9 cellular contexts compared by ENCODE assay signal in the genomic region with DNA sequence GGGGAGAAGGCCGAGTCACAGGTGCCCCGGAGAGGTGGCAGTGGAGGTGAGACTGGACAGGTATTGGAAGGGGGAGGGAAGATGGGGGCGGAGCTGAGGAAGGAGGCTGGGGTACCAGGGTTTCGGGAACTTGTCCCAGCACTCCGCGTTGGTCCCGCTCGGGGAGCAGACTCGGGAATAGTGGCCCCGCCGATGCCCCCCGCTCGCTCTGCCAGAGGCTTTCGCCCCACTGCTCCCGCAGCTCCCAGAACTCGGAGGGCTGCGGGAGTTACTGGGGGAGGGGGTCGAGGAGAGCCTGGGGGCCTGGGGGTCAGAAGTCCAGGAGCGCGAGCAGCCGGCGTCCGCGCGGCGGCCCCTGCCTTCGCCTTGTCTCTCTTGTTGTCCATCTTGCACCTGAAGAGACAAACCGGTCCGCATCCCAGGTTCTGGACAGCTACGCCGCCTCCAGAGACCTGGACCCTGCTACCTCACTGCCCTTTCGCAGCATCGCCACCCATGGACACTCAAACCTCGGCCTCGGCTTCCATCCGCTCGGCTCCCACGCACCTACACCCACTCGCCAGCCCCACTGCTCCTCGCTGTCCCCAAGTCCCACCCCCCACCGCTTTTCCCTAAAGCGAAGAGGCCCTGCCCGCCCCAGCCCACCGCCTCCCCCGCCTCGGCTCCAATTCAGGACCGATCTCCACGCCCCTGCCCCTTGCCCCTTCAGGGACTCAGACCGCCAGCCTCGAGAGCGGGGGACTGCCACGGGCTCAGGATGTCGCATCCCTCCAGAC. TPM values are rescaled to one million over a fixed set of nuclear protein-coding genes. Genes with fewer than 3 reads are reported as not detected.
A peak's percentile ranks its signal among the peaks of the same experiment; 100 is the strongest.
DNase-seq lines count a peak whose midpoint lies in the region; ATAC-seq and TF ChIP-seq lines count a peak whose summit lies in the region.
"Had no signal": no experiment of that assay in that cellular context is flagged by ENCODE, and none has a peak within 500 bp of the region (broad histone marks: within the 10 kb centered on the region; RNA-seq: fewer than 3 reads in every experiment).

No MANE protein-coding gene starts in this region.

- no peaks in the 10 kb centered on the region for H3K9me3 Mint-ChIP-seq in activated naive CD8-positive, alpha-beta T cell treated with anti-CD3 and anti-CD28 coated beads, Interleukin-2, amount 50 U/mL, for 24 hours
- peaks cover 7% of the 10 kb centered on the region for H3K9me3 Mint-ChIP-seq in memory B cell

- peak overlapping the region in 8 of 10 donors; percentile 26 to 49 (median 38) for H3K4me3 ChIP-seq in heart right ventricle

- H3K9me3 ChIP-seq in heart right ventricle: no peaks in the 10 kb centered on the region

- H3K4me1 Mint-ChIP-seq in activated naive CD8-positive, alpha-beta T cell treated with anti-CD3 and anti-CD28 coated beads, Interleukin-2, amount 50 U/mL, for 24 hours: peaks cover 26% of the 10 kb centered on the region
- H3K4me1 Mint-ChIP-seq in memory B cell: peaks cover 28% of the 10 kb centered on the region

- H3K36me3 ChIP-seq in heart right ventricle: no peaks in the 10 kb centered on the region

- DNase-seq in heart right ventricle (no peak), left cardiac atrium (no peak), memory B cell (ENCODE audit: low spot score in 2 of 2) (no peak), midbrain (lab: John Stamatoyannopoulos, UW) (no peak), GOT3 (lab: John Stamatoyannopoulos, UW) (no peak)
- no peak for DNase-seq in activated naive CD8-positive, alpha-beta T cell treated with anti-CD3 and anti-CD28 coated beads, Interleukin-2, amount 50 U/mL, for 24 hours
- DNase-seq: activated CD4-positive, CD25-positive, alpha-beta regulatory T cell treated with anti-CD3 and anti-CD28 coated beads, Interleukin-2, amount 50 U/mL, for 72 hours had no signal

- H3K27ac Mint-ChIP-seq in activated naive CD8-positive, alpha-beta T cell treated with anti-CD3 and anti-CD28 coated beads, Interleukin-2, amount 50 U/mL, for 24 hours: no peak overlapping the region
- no peak overlapping the region for H3K27ac Mint-ChIP-seq in memory B cell

- TF ChIP-seq CTCF in heart right ventricle (IDR thresholded peaks at IDR 0.05): no peak

- no peak overlapping the region for H3K27ac ChIP-seq in heart right ventricle

- H3K4me3 Mint-ChIP-seq in activated naive CD8-positive, alpha-beta T cell treated with anti-CD3 and anti-CD28 coated beads, Interleukin-2, amount 50 U/mL, for 24 hours: peak overlapping the region; percentile 49
- H3K4me3 Mint-ChIP-seq in memory B cell: peak overlapping the region; percentile 39

- intact Hi-C loops in heart right ventricle (cut with DNase I): no loop called here
- intact Hi-C loops in left cardiac atrium (cut with DNase I): no loop called here

- peaks cover 33% of the 10 kb centered on the region for H3K27me3 Mint-ChIP-seq in activated naive CD8-positive, alpha-beta T cell treated with anti-CD3 and anti-CD28 coated beads, Interleukin-2, amount 50 U/mL, for 24 hours
- peaks cover 26% of the 10 kb centered on the region for H3K27me3 Mint-ChIP-seq in memory B cell

- no peaks in the 10 kb centered on the region for H3K36me3 Mint-ChIP-seq in activated naive CD8-positive, alpha-beta T cell treated with anti-CD3 and anti-CD28 coated beads, Interleukin-2, amount 50 U/mL, for 24 hours (ENCODE audit: low read depth)
- peaks cover 5% of the 10 kb centered on the region for H3K36me3 Mint-ChIP-seq in memory B cell

- no peak for ATAC-seq in heart right ventricle
- no peak for ATAC-seq in left cardiac atrium
- ATAC-seq in activated naive CD8-positive, alpha-beta T cell treated with anti-CD3 and anti-CD28 coated beads, Interleukin-2, amount 50 U/mL, for 24 hours: no peak
- ATAC-seq in memory B cell (ENCODE audit: low read depth): no peak
- no peak for ATAC-seq in GM21390 (IDR thresholded peaks at IDR 0.05; ENCODE audit: unreplicated experiment)
- no peak for ATAC-seq in GM21515 (IDR thresholded peaks at IDR 0.05; ENCODE audit: unreplicated experiment)

- peaks cover 6 to 59% (median 36%) of the 10 kb centered on the region in 7 donors for H3K27me3 ChIP-seq in heart right ventricle

- 10% methylated on average over 51 to 53 of the region's 53 CpGs for WGBS in heart right ventricle, 2 donors

- peaks cover 8 to 54% (median 34%) of the 10 kb centered on the region in 9 donors for H3K4me1 ChIP-seq in heart right ventricle

RNA-seq across cellular contexts. Expression of gene PRR36, which starts 0.7 kb away (rescaled TPM):
- total RNA-seq in heart right ventricle: under 1 TPM in 1 of 10 donors, not detected in 9; 0.05 TPM
- under 1 TPM; 0.01 to 0.07 TPM for polyA plus RNA-seq in heart right ventricle
- under 1 TPM; 0.10 to 0.24 TPM for total RNA-seq in left cardiac atrium

RNA-seq across cellular contexts. Expression of gene LRRC8E, which starts 14.8 kb away (rescaled TPM):
- total RNA-seq in heart right ventricle: 1 to 10 TPM in 5 of 10 donors, under 1 TPM in 5; 0.33 to 3.3 (median 0.99) TPM
- polyA plus RNA-seq in heart right ventricle: 1 to 10 TPM in 1 of 2 donors, under 1 TPM in 1; 0.66 to 1.2 TPM
- total RNA-seq in left cardiac atrium: 1 to 10 TPM in 1 of 2 donors, under 1 TPM in 1; 0.88 to 1.7 TPM

RNA-seq across cellular contexts. Expression of gene MAP2K7, which starts 30.2 kb away (rescaled TPM):
- total RNA-seq in heart right ventricle (10 to 100 TPM; 21.3 to 32.5 (median 24.6) TPM), left cardiac atrium (10 to 100 TPM; 24.3 to 25.8 TPM)
- 10 to 100 TPM; 13.1 to 53.8 TPM for polyA plus RNA-seq in heart right ventricle

RNA-seq across cellular contexts. Expression of gene TGFBR3L, which starts 41.1 kb away (rescaled TPM):
- total RNA-seq in heart right ventricle (10 to 100 TPM in 2 of 10 donors, 1 to 10 TPM in 8; 1.1 to 11.6 (median 4.7) TPM), left cardiac atrium (10 to 100 TPM in 1 of 2 donors, 1 to 10 TPM in 1; 9.7 to 13.6 TPM)
- 1 to 10 TPM; 1.9 to 2.3 TPM for polyA plus RNA-seq in heart right ventricle

RNA-seq across cellular contexts. Expression of gene EVI5L, which starts 43.5 kb away (rescaled TPM):
- total RNA-seq in heart right ventricle (10 to 100 TPM; 16.8 to 26.3 (median 20.3) TPM), left cardiac atrium (10 to 100 TPM; 17.6 to 18.8 TPM)
- polyA plus RNA-seq in heart right ventricle: 10 to 100 TPM; 12.9 to 21.0 TPM
